1 cellular context compared by ENCODE assay signal in genomic region chr22:38041760-38042584, GRCh38.
TF ChIP-seq lines count a peak whose summit lies in the region.

No MANE protein-coding gene starts in this region.

TF ChIP-seq in K562, 482 proteins besides CTCF, POLR2A, EP300 and RAD21:
- TF ChIP-seq, protein P1, sequence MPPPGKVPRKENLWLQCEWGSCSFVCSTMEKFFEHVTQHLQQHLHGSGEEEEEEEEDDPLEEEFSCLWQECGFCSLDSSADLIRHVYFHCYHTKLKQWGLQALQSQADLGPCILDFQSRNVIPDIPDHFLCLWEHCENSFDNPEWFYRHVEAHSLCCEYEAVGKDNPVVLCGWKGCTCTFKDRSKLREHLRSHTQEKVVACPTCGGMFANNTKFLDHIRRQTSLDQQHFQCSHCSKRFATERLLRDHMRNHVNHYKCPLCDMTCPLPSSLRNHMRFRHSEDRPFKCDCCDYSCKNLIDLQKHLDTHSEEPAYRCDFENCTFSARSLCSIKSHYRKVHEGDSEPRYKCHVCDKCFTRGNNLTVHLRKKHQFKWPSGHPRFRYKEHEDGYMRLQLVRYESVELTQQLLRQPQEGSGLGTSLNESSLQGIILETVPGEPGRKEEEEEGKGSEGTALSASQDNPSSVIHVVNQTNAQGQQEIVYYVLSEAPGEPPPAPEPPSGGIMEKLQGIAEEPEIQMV (tag; conservative IDR thresholded peaks at IDR 0.05; ENCODE audit: low read depth), result peak; percentile 73; the same call in 1 of the 2 replicates
- TF ChIP-seq CEBPB (tag; IDR thresholded peaks at IDR 0.05) (peak; percentile 69), CEBPG (CRISPR knock-in tag; IDR thresholded peaks at IDR 0.05) (no peak), CEBPG (tag; conservative IDR thresholded peaks at IDR 0.05 in 1 of 2, IDR thresholded peaks at IDR 0.05 in 1 of 2) (peak in 1 of 2 experiments; percentile 27; a peak in 1 of 4 replicates), ZNF740 (CRISPR knock-in tag; IDR thresholded peaks at IDR 0.05) (no peak), ZNF740 (tag; IDR thresholded peaks at IDR 0.05) (no peak), HLTF (IDR thresholded peaks at IDR 0.05) (no peak), SLC30A9 (CRISPR knock-in tag; IDR thresholded peaks at IDR 0.05) (no peak), PRPF4 (IDR thresholded peaks at IDR 0.05; ENCODE audit: insufficient read depth, low read depth, low read length, poor library complexity, severe bottlenecking) (no peak)
